In genomic region chr19:52584686-52585085, GRCh38 we compare ENCODE assay signal across 2 cellular contexts.
TF ChIP-seq lines count a peak whose summit lies in the region.

No MANE protein-coding gene starts in this region.

TF ChIP-seq in GM23338, 12 proteins besides CTCF, POLR2A, EP300 and RAD21:
- no peak for TF ChIP-seq NANOG (IDR thresholded peaks at IDR 0.05; ENCODE audit: borderline replicate concordance)
- TF ChIP-seq POLR2AphosphoS5 (IDR thresholded peaks at IDR 0.05; ENCODE audit: low read depth): no peak
- TF ChIP-seq ZNF462 (CRISPR knock-in tag; IDR thresholded peaks at IDR 0.05): no peak
- no peak for TF ChIP-seq ETS1 (IDR thresholded peaks at IDR 0.05)
- no peak for TF ChIP-seq STAT1 (IDR thresholded peaks at IDR 0.05; ENCODE audit: unreplicated experiment)
- TF ChIP-seq EZH2 (IDR thresholded peaks at IDR 0.05; ENCODE audit: low read depth, unreplicated experiment): no peak
- TF ChIP-seq REST (IDR thresholded peaks at IDR 0.05; ENCODE audit: unreplicated experiment): no peak
- TF ChIP-seq JUNB (IDR thresholded peaks at IDR 0.05; ENCODE audit: unreplicated experiment): no peak
- no peak for TF ChIP-seq ZNF114 (CRISPR knock-in tag; IDR thresholded peaks at IDR 0.05)
- TF ChIP-seq EZH2phosphoT487 (IDR thresholded peaks at IDR 0.05; ENCODE audit: unreplicated experiment): no peak
- TF ChIP-seq CREB1 (CRISPR knock-in tag; IDR thresholded peaks at IDR 0.05; ENCODE audit: low read depth): no peak

TF ChIP-seq in K562, 482 proteins besides CTCF, POLR2A, EP300 and RAD21:
- TF ChIP-seq GATA2 (CRISPR knock-in tag; IDR thresholded peaks at IDR 0.05): no peak
- TF ChIP-seq POLR2G (IDR thresholded peaks at IDR 0.05; ENCODE audit: low read depth, low read length): 0 out of 2 replicates have a peak, but pooled peaks have one; percentile 12
